Comparison of ENCODE assay signal across 10 cellular contexts in genomic region chr3:43316783-43317460, GRCh38. TPM values are rescaled to one million over a fixed set of nuclear protein-coding genes. Genes with fewer than 3 reads are reported as not detected.
DNase-seq lines count a peak whose midpoint lies in the region; ATAC-seq and TF ChIP-seq lines count a peak whose summit lies in the region.
"Had no signal": no experiment of that assay in that cellular context is flagged by ENCODE, and none has a peak within 500 bp of the region (broad histone marks: within the 10 kb centered on the region; RNA-seq: fewer than 3 reads in every experiment).

No MANE protein-coding gene starts in this region.

- H3K27ac ChIP-seq in right atrium auricular region: peak overlapping the region; percentile 13 to 43
- H3K27ac ChIP-seq: BLaER1 treated with 17β-estradiol and CSF1 and Interleukin-3, amounts not matched to agents 10 nM and 100 nM had no signal

- no peaks in the 10 kb centered on the region for H3K36me3 ChIP-seq in right atrium auricular region

- peak overlapping the region; percentile 53 for H3K4me3 Mint-ChIP-seq in endothelial cell (ENCODE audit: unreplicated experiment)
- peak overlapping the region; percentile 41 to 89 (median 66) for H3K4me3 Mint-ChIP-seq in naive thymus-derived CD8-positive, alpha-beta T cell

- no peaks in the 10 kb centered on the region for H3K9me3 ChIP-seq in right atrium auricular region

- POLR2A ChIA-PET in naive thymus-derived CD8-positive, alpha-beta T cell (lab: Charles Lee): interaction anchor here (0.6 to 3.7 kb wide), 9 partner anchors 8 to 1340 kb away, joined by 3 to 15 read pairs (median 5); no protein-coding TSS in a partner anchor

- H3K27ac Mint-ChIP-seq in endothelial cell (ENCODE audit: unreplicated experiment): peak overlapping the region; percentile 86
- peak overlapping the region; percentile 86 to 95 (median 90) for H3K27ac Mint-ChIP-seq in naive thymus-derived CD8-positive, alpha-beta T cell

- DNase-seq in right atrium auricular region (ENCODE audit: low spot score) (no peak), cardiac septum (ENCODE audit: low spot score) (no peak), endothelial cell (ENCODE audit: low spot score) (no peak), islet precursor cell (no peak), hepatic stellate cell (ENCODE audit: low spot score) (no peak), middle frontal gyrus (ENCODE audit: extremely low spot score, low spot score) (no peak), ureter (ENCODE audit: low spot score) (no peak)
- DNase-seq in naive thymus-derived CD8-positive, alpha-beta T cell: no peak
- DNase-seq: NCI-H526 treated with DMSO at 0.1 percent for 48 hours had no signal

- peaks cover 0 to 46% of the 10 kb centered on the region in 2 donors for H3K4me1 ChIP-seq in right atrium auricular region

- TF ChIP-seq CTCF in right atrium auricular region (IDR thresholded peaks at IDR 0.05) (no peak), endothelial cell (IDR thresholded peaks at IDR 0.05; ENCODE audit: unreplicated experiment) (no peak)

- H3K9me3 Mint-ChIP-seq in endothelial cell (ENCODE audit: unreplicated experiment): no peaks in the 10 kb centered on the region
- H3K9me3 Mint-ChIP-seq in naive thymus-derived CD8-positive, alpha-beta T cell: peaks cover 0 to 4% (median 0%) of the 10 kb centered on the region in 9 donors

- intact Hi-C loops in cardiac septum (cut with DNase I): loop anchor here (2.0 kb wide), 1 partner anchor 30 kb away; the partner anchor contains the start of gene SNRK

- peaks cover 39% of the 10 kb centered on the region for H3K36me3 Mint-ChIP-seq in endothelial cell (ENCODE audit: low read depth, unreplicated experiment)
- peaks cover 5 to 74% (median 24%) of the 10 kb centered on the region in 3 donors for H3K36me3 Mint-ChIP-seq in naive thymus-derived CD8-positive, alpha-beta T cell

- H3K4me1 Mint-ChIP-seq in endothelial cell (ENCODE audit: unreplicated experiment): peaks cover 46% of the 10 kb centered on the region
- peaks cover 35 to 92% (median 83%) of the 10 kb centered on the region in 4 donors for H3K4me1 Mint-ChIP-seq in naive thymus-derived CD8-positive, alpha-beta T cell

- peaks cover 10% of the 10 kb centered on the region for H3K27me3 Mint-ChIP-seq in endothelial cell (ENCODE audit: unreplicated experiment)
- no peaks in the 10 kb centered on the region for H3K27me3 Mint-ChIP-seq in naive thymus-derived CD8-positive, alpha-beta T cell

- peak; percentile 16 to 22 for ATAC-seq in naive thymus-derived CD8-positive, alpha-beta T cell

- no peak overlapping the region for H3K4me3 ChIP-seq in right atrium auricular region
- H3K4me3 ChIP-seq: BLaER1 treated with 17β-estradiol and CSF1 and Interleukin-3, amounts not matched to agents 10 nM and 100 nM had no signal

- H3K27me3 ChIP-seq in right atrium auricular region: no peaks in the 10 kb centered on the region
- H3K27me3 ChIP-seq: BLaER1 treated with 17β-estradiol and CSF1 and Interleukin-3, amounts not matched to agents 10 nM and 100 nM had no signal

RNA-seq across cellular contexts. Expression of gene SNRK, which starts 30.6 kb away (rescaled TPM):
- total RNA-seq in right atrium auricular region (10 to 100 TPM; 22.7 to 31.2 TPM), cardiac septum (25.1 TPM), endothelial cell (ENCODE audit: unreplicated experiment) (139 TPM), ureter (51.4 TPM)
- total RNA-seq in naive thymus-derived CD8-positive, alpha-beta T cell: 100 to 1,000 TPM; 206 to 225 TPM
- 10 to 100 TPM; 71.1 to 97.5 (median 90.6) TPM for polyA plus RNA-seq in naive thymus-derived CD8-positive, alpha-beta T cell
